1 cellular context compared by ENCODE assay signal in genomic region chr2:76170856-76171255, GRCh38.
TF ChIP-seq lines count a peak whose summit lies in the region.

No MANE protein-coding gene starts in this region.

TF ChIP-seq in HepG2, 621 proteins besides CTCF, POLR2A, EP300 and RAD21 (continued from another document and continues in another):
- TF ChIP-seq AHDC1 (CRISPR knock-in tag; IDR thresholded peaks at IDR 0.05; ENCODE audit: borderline replicate concordance) (0 out of 2 replicates have a peak, but pooled peaks have one; percentile 54), MXD4 (CRISPR knock-in tag; IDR thresholded peaks at IDR 0.05) (no peak), CREM (IDR thresholded peaks at IDR 0.05) (peak; percentile 22; the same call in 1 of the 2 replicates), CREM (CRISPR knock-in tag; IDR thresholded peaks at IDR 0.05) (no peak), RCOR2 (CRISPR knock-in tag; IDR thresholded peaks at IDR 0.05) (0 out of 2 replicates have a peak, but pooled peaks have one; percentile 32), ZMYM2 (CRISPR knock-in tag; IDR thresholded peaks at IDR 0.05) (0 out of 2 replicates have a peak, but pooled peaks have one; percentile 28), MAFF (IDR thresholded peaks at IDR 0.05; ENCODE audit: low read depth, low read length) (no peak), POGZ (CRISPR knock-in tag; IDR thresholded peaks at IDR 0.05) (peak; percentile 59; the same call in 1 of the 2 replicates), SOX5 (CRISPR knock-in tag; IDR thresholded peaks at IDR 0.05; ENCODE audit: borderline replicate concordance) (peak; percentile 89), ZUFSP (CRISPR knock-in tag; IDR thresholded peaks at IDR 0.05; ENCODE audit: borderline replicate concordance) (no peak), SIX4 (CRISPR knock-in tag; IDR thresholded peaks at IDR 0.05) (no peak), REL (CRISPR knock-in tag; conservative IDR thresholded peaks at IDR 0.05) (0 out of 2 replicates have a peak, but pooled peaks have one; percentile 36), HDAC2 (CRISPR knock-in tag; IDR thresholded peaks at IDR 0.05) (peak; percentile 48; the same call in 1 of the 2 replicates), TRIM24 (CRISPR knock-in tag; IDR thresholded peaks at IDR 0.05) (0 out of 2 replicates have a peak, but pooled peaks have one; percentile 36), ELF3 (CRISPR knock-in tag; IDR thresholded peaks at IDR 0.05) (peak; percentile 80), ETV5 (CRISPR knock-in tag; IDR thresholded peaks at IDR 0.05; ENCODE audit: borderline replicate concordance) (peak; percentile 40; the same call in 1 of the 2 replicates), ZMYM3 (CRISPR knock-in tag; IDR thresholded peaks at IDR 0.05) (peak; percentile 15; the same call in 1 of the 2 replicates), IKZF5 (CRISPR knock-in tag; IDR thresholded peaks at IDR 0.05) (no peak), SMC3 (IDR thresholded peaks at IDR 0.05; ENCODE audit: low read length) (no peak), ZNF792 (CRISPR knock-in tag; IDR thresholded peaks at IDR 0.05) (0 out of 2 replicates have a peak, but pooled peaks have one; percentile 32), TEAD3 (CRISPR knock-in tag; optimal IDR thresholded peaks at IDR 0.05; ENCODE audit: borderline replicate concordance) (peak; percentile 23), ARID3A (IDR thresholded peaks at IDR 0.05; ENCODE audit: low read depth, low read length) (no peak), MEF2D (CRISPR knock-in tag; IDR thresholded peaks at IDR 0.05) (0 out of 2 replicates have a peak, but pooled peaks have one; percentile 32), ZNF367 (CRISPR knock-in tag; IDR thresholded peaks at IDR 0.05; ENCODE audit: borderline replicate concordance) (no peak), NFIC (IDR thresholded peaks at IDR 0.05; ENCODE audit: low read length) (0 out of 2 replicates have a peak, but pooled peaks have one; percentile 16), FOXP1 (IDR thresholded peaks at IDR 0.05) (no peak), FOXP1 (CRISPR knock-in tag; IDR thresholded peaks at IDR 0.05) (peak; percentile 79), GFI1 (CRISPR knock-in tag; IDR thresholded peaks at IDR 0.05; ENCODE audit: borderline replicate concordance) (no peak), HIC2 (CRISPR knock-in tag; IDR thresholded peaks at IDR 0.05; ENCODE audit: low read depth) (no peak), GATAD2A (CRISPR knock-in tag; IDR thresholded peaks at IDR 0.05) (0 out of 2 replicates have a peak, but pooled peaks have one; percentile 26), PAXIP1 (CRISPR knock-in tag; conservative IDR thresholded peaks at IDR 0.05) (peak; percentile 67), KLF6 (CRISPR knock-in tag; IDR thresholded peaks at IDR 0.05) (no peak), HIVEP1 (CRISPR knock-in tag; IDR thresholded peaks at IDR 0.05) (no peak), NCOA2 (CRISPR knock-in tag; IDR thresholded peaks at IDR 0.05) (peak; percentile 66; the same call in 1 of the 2 replicates), NR2F6 (IDR thresholded peaks at IDR 0.05) (no peak), NR2F6 (CRISPR knock-in tag; IDR thresholded peaks at IDR 0.05) (0 out of 2 replicates have a peak, but pooled peaks have one; percentile 11), XBP1 (CRISPR knock-in tag; IDR thresholded peaks at IDR 0.05) (no peak), ARID5B (CRISPR knock-in tag; IDR thresholded peaks at IDR 0.05) (peak; percentile 83), FOXA3 (CRISPR knock-in tag; IDR thresholded peaks at IDR 0.05) (peak; percentile 53), TCF7 (IDR thresholded peaks at IDR 0.05; ENCODE audit: low read depth) (peak; percentile 50; the same call in 1 of the 2 replicates), TBX2 (CRISPR knock-in tag; IDR thresholded peaks at IDR 0.05; ENCODE audit: borderline replicate concordance) (peak; percentile 23; the same call in 1 of the 2 replicates)
